ENCODE assay signal across 8 cellular contexts in the genomic region with DNA sequence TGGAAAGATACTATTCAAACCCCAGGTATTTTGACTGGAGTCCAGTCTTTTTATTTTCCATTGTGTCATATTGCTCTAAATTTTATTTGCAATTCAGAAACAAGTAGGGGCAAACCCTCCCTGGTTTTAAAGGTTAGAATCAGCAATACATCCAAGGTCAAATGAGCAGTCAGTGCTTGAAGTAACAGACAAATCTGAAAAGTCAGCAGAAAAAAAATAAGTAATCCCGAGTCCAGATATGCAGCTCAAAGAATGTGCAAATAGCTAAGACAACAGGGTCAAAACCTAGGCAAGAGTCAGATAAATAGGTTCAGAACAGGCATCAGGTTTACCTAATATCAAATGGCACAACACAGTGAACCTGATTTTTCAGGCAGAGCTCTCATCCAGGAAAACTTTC.
"Had no signal": no experiment of that assay in that cellular context is flagged by ENCODE, and none has a peak within 500 bp of the region (broad histone marks: within the 10 kb centered on the region; RNA-seq: fewer than 3 reads in every experiment).

No MANE protein-coding gene starts in this region.

- DNase-seq: GM23248, GOT3, H7, HFFc6, KG1 had no signal

- H3K9ac ChIP-seq: GM23248 had no signal

- H3K36me3 ChIP-seq: HAP-1 had no signal

- H2AFZ ChIP-seq: GM23248 had no signal

- H3K27ac ChIP-seq: GM23248, HL-60 had no signal

- ATAC-seq: HCT116 had no signal

- H3K4me3 ChIP-seq: GM23248, HAP-1 had no signal

- H3K9me3 ChIP-seq: HAP-1 had no signal
